ENCODE assay signal across 15 cellular contexts in genomic region chr7:36305648-36306047, GRCh38.
A peak's percentile ranks its signal among the peaks of the same experiment; 100 is the strongest.
DNase-seq lines count a peak whose midpoint lies in the region; TF ChIP-seq lines count a peak whose summit lies in the region.
"Had no signal": no experiment of that assay in that cellular context is flagged by ENCODE, and none has a peak within 500 bp of the region (broad histone marks: within the 10 kb centered on the region; RNA-seq: fewer than 3 reads in every experiment).

No MANE protein-coding gene starts in this region.

- TF ChIP-seq CTCF in coronary artery (IDR thresholded peaks at IDR 0.05) (no peak), testis (IDR thresholded peaks at IDR 0.05) (no peak)

- POLR2A ChIA-PET in CD8-positive, alpha-beta memory T cell (lab: Charles Lee): interaction anchor here (0.6 to 0.8 kb wide), 2 partner anchors 12 to 476 kb away, joined by 3 read pairs; no protein-coding TSS in a partner anchor

- H3K4me1 ChIP-seq in testis: peaks cover 27% of the 10 kb centered on the region
- H3K4me1 ChIP-seq in CD8-positive, alpha-beta memory T cell (ENCODE audit: insufficient read depth, low read length): no peaks in the 10 kb centered on the region

- intact Hi-C loops in testis (cut with DNase I; ENCODE audit: low total_unique reads): no loop called here

- H3K4me3 Mint-ChIP-seq in CD8-positive, alpha-beta memory T cell: no peak overlapping the region
- H3K4me3 Mint-ChIP-seq: CD14-positive monocyte had no signal

- 95 to 96% methylated on average over 5 of the region's 5 CpGs for WGBS in testis, 2 donors

- H3K4me3 ChIP-seq in coronary artery (no peak overlapping the region), testis (no peak overlapping the region)
- no peak overlapping the region for H3K4me3 ChIP-seq in CD8-positive, alpha-beta memory T cell (ENCODE audit: low read length)
- H3K4me3 ChIP-seq: GM12878, GM23248 had no signal

- no peak overlapping the region for H3K27ac ChIP-seq in coronary artery
- no peak overlapping the region for H3K27ac ChIP-seq in testis
- no peak overlapping the region for H3K27ac ChIP-seq in CD8-positive, alpha-beta memory T cell (ENCODE audit: low read depth, low read length)
- H3K27ac ChIP-seq: 22Rv1, GM23248, HL-60 had no signal

- H3K27me3 ChIP-seq in testis: no peaks in the 10 kb centered on the region
- no peaks in the 10 kb centered on the region for H3K27me3 ChIP-seq in CD8-positive, alpha-beta memory T cell (ENCODE audit: insufficient read depth, low read length, poor library complexity, severe bottlenecking)

- CTCF ChIA-PET in CD8-positive, alpha-beta memory T cell (lab: Charles Lee): interaction anchor here (0.6 to 1.9 kb wide), 3 partner anchors 14 to 17 kb away, joined by 3 to 9 read pairs (median 3); no protein-coding TSS in a partner anchor

- H3K36me3 Mint-ChIP-seq in CD8-positive, alpha-beta memory T cell: peaks cover 0 to 1% (median 0%) of the 10 kb centered on the region in 3 donors

- H3K9me3 Mint-ChIP-seq in CD8-positive, alpha-beta memory T cell: no peaks in the 10 kb centered on the region
- H3K9me3 Mint-ChIP-seq: CD14-positive monocyte had no signal

- H3K27me3 Mint-ChIP-seq in CD8-positive, alpha-beta memory T cell: no peaks in the 10 kb centered on the region

- DNase-seq in activated CD8-positive, alpha-beta memory T cell treated with anti-CD3 and anti-CD28 coated beads for 24 hours: peak; percentile 40
- no peak for DNase-seq in activated CD8-positive, alpha-beta memory T cell treated with anti-CD3 and anti-CD28 coated beads, Interleukin-2, amount 50 U/mL, for 48 hours
- DNase-seq in coronary artery (ENCODE audit: low spot score) (peak; percentile 36), mesenteric fat pad (ENCODE audit: low spot score) (peak; percentile 62), testis (peak; percentile 11), UCSD-AML1 (lab: John Stamatoyannopoulos, UW; ENCODE audit: unreplicated experiment) (no peak), ecto neural progenitor cell (ENCODE audit: low spot score) (no peak)
- DNase-seq in CD8-positive, alpha-beta memory T cell: no peak
- DNase-seq: Calu3, DMS79, GM23248 had no signal

- TF ChIP-seq POLR2A in testis (IDR thresholded peaks at IDR 0.05): no peak

- H3K36me3 ChIP-seq in testis (ENCODE audit: low read depth, missing control alignments): no peaks in the 10 kb centered on the region
- no peaks in the 10 kb centered on the region for H3K36me3 ChIP-seq in CD8-positive, alpha-beta memory T cell (ENCODE audit: insufficient read depth, low read length)

- no peaks in the 10 kb centered on the region for H3K9me3 ChIP-seq in testis
- H3K9me3 ChIP-seq in CD8-positive, alpha-beta memory T cell (ENCODE audit: low read length): no peaks in the 10 kb centered on the region

- H3K27ac Mint-ChIP-seq in CD8-positive, alpha-beta memory T cell: no peak overlapping the region

- H3K4me1 Mint-ChIP-seq in CD8-positive, alpha-beta memory T cell: no peaks in the 10 kb centered on the region
- H3K4me1 Mint-ChIP-seq: CD14-positive monocyte had no signal

Comparison
In these comparisons a context has a peak if more than half of its experiments do, and no peak if none do; other contexts are left out.
1. DNase-seq: peak in activated CD8-positive, alpha-beta memory T cell treated with anti-CD3 and anti-CD28 coated beads for 24 hours (single experiment), coronary artery (single experiment), mesenteric fat pad (single experiment) and testis (single experiment); none in activated CD8-positive, alpha-beta memory T cell treated with anti-CD3 and anti-CD28 coated beads, Interleukin-2, amount 50 U/mL, for 48 hours (single experiment), CD8-positive, alpha-beta memory T cell (0 of 5), UCSD-AML1 (single experiment) and ecto neural progenitor cell (single experiment).